In genomic region chr11:110373061-110373702, GRCh38 we compare ENCODE assay signal across 8 cellular contexts. TPM values are rescaled to one million over a fixed set of nuclear protein-coding genes. Genes with fewer than 3 reads are reported as not detected.
DNase-seq lines count a peak whose midpoint lies in the region; ATAC-seq and TF ChIP-seq lines count a peak whose summit lies in the region.

No MANE protein-coding gene starts in this region.

- WGBS in adrenal gland, 4 donors = 18 to 34% (median 27%) methylated on average over 5 of the region's 5 CpGs

- H3K27ac ChIP-seq in adrenal gland = peak overlapping the region; percentile 67 to 85 (median 78)

- no peaks in the 10 kb centered on the region for H3K36me3 ChIP-seq in adrenal gland (replicated peaks in 1 of 2)

- peak; percentile 21 for TF ChIP-seq POLR2A in GM19099 (IDR thresholded peaks at IDR 0.05; ENCODE audit: extremely low read depth, insufficient read length, low read depth)
- peak in 1 of 2 donors; percentile 24 for TF ChIP-seq POLR2A in adrenal gland (IDR thresholded peaks at IDR 0.05)

- H3K4me3 ChIP-seq in AG10803 (ENCODE audit: low read length) (no peak overlapping the region), adrenal gland (no peak overlapping the region)

- ATAC-seq in HG03108 (IDR thresholded peaks at IDR 0.05; ENCODE audit: unreplicated experiment) = peak; percentile 92
- ATAC-seq in Right ventricle myocardium superior (ENCODE audit: poor library complexity) = no peak

- no peak for TF ChIP-seq CTCF in AG10803 (conservative IDR thresholded peaks at IDR 0.05; ENCODE audit: low read length)
- no peak for TF ChIP-seq CTCF in adrenal gland (IDR thresholded peaks at IDR 0.05)

- no peaks in the 10 kb centered on the region for H3K27me3 ChIP-seq in adrenal gland

- DNase-seq in AG10803 (ENCODE audit: low read depth) (peak; percentile 66), adrenal gland (peak; percentile 49 to 74 (median 54)), NCI-H2227 (lab: John Stamatoyannopoulos, UW; ENCODE audit: unreplicated experiment) (no peak), Right ventricle myocardium superior (no peak), 8988T (no peak), NCI-H1092 treated with DMSO at 0.1 percent for 48 hours (lab: John Stamatoyannopoulos, UW) (no peak)

- intact Hi-C loops in adrenal gland (cut with DNase I) = loop anchor here (10.0 kb wide), 2 partner anchors 52 to 168 kb away; partner anchors contain the start of gene FDX1 (in 1 of the 2)
- intact Hi-C loops in Right ventricle myocardium superior (cut with DNase I) = no loop called here

- H3K4me1 ChIP-seq in adrenal gland (replicated peaks in 1 of 2) = peaks cover 37 to 54% of the 10 kb centered on the region in 2 donors

- H3K9me3 ChIP-seq in adrenal gland (replicated peaks in 1 of 3) = no peaks in the 10 kb centered on the region

RNA-seq across cellular contexts. Expression of gene FDX1, which starts 56.6 kb away (rescaled TPM):
- total RNA-seq in adrenal gland (1,000 to 10,000 TPM in 1 of 8 donors, 100 to 1,000 TPM in 7; 124 to 1,285 (median 315) TPM), Right ventricle myocardium superior (21.7 TPM)
- polyA plus RNA-seq in adrenal gland = 1,000 to 10,000 TPM in 1 of 3 donors, 100 to 1,000 TPM in 1, 10 to 100 TPM in 1; 51.1 to 1,586 (median 165) TPM

Comparison
In these comparisons a context has a peak if more than half of its experiments do, and no peak if none do; other contexts are left out.
1. DNase-seq: peak in AG10803 (single experiment) and adrenal gland (7 of 7); none in NCI-H2227 (single experiment), Right ventricle myocardium superior (single experiment), 8988T (single experiment) and NCI-H1092 treated with DMSO at 0.1 percent for 48 hours (single experiment).